Comparison of ENCODE assay signal across 8 cellular contexts in the genomic region with DNA sequence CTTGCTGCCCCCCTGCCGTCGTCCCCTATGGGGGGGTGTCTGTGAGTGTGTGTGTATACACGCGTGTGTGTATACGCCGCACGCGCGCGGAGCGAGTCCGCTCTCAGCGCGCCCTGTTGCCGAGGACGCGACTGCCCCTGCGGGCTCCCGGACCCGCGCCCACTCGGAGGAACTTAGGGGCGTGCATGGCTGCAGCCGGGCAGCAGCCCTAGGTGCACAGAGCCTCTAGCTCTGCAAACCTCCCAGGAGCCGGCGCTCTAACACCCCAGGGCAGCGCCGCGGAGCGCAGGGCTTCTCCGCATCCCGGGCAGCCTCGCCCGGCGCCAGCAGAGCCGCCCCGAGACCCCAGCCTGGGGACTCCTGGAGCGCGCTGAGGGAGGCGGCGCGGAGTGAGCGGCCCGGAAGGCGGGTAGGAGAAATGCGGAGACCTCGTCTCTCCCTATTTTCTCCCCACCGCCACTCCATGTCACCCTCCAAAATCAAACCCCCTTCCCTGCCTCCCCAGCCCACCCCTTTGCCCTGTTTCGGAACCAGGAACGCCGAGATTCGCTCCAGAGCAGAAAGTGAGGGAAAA. TPM values are rescaled to one million over a fixed set of nuclear protein-coding genes. Genes with fewer than 3 reads are reported as not detected.
DNase-seq lines count a peak whose midpoint lies in the region; ATAC-seq and TF ChIP-seq lines count a peak whose summit lies in the region.

No MANE protein-coding gene starts in this region.

- no peak for TF ChIP-seq EP300 in upper lobe of left lung (IDR thresholded peaks at IDR 0.05)

- H3K27ac ChIP-seq in C4-2B (peak overlapping the region; percentile 84), Karpas-422 (ENCODE audit: low read length) (peak overlapping the region; percentile 96), epithelial cell of prostate (peak overlapping the region; percentile 40), mucosa of rectum (ENCODE audit: low read depth in 2 of 2, low read length in 2 of 2) (peak overlapping the region; percentile 78 to 81), upper lobe of left lung (peak overlapping the region; percentile 84 to 98 (median 92))

- peak overlapping the region; percentile 96 for H3K9ac ChIP-seq in Karpas-422 (ENCODE audit: low read length)
- peak overlapping the region; percentile 77 to 86 for H3K9ac ChIP-seq in mucosa of rectum (ENCODE audit: low read depth in 1 of 2, low read length in 2 of 2)

- H3K27me3 ChIP-seq in Karpas-422 (ENCODE audit: low read length) (no peaks in the 10 kb centered on the region), mucosa of rectum (ENCODE audit: control insufficient read depth in 2 of 2, insufficient read depth in 2 of 2, low read length in 2 of 2) (no peaks in the 10 kb centered on the region), upper lobe of left lung (no peaks in the 10 kb centered on the region)

- no peak overlapping the region for H2AFZ ChIP-seq in Karpas-422 (ENCODE audit: low read length)

- no peaks in the 10 kb centered on the region for H3K9me3 ChIP-seq in Karpas-422 (ENCODE audit: low read length)
- no peaks in the 10 kb centered on the region for H3K9me3 ChIP-seq in mucosa of rectum (ENCODE audit: control insufficient read depth in 2 of 2, low read length in 2 of 2)
- no peaks in the 10 kb centered on the region for H3K9me3 ChIP-seq in upper lobe of left lung

- DNase-seq in Karpas-422 (peak; percentile 75), epithelial cell of prostate (ENCODE audit: low read depth, low spot score) (no peak), upper lobe of left lung (peak in 1 of 2 donors; percentile 90)
- DNase-seq in activated CD4-positive, alpha-beta T cell treated with anti-CD3 and anti-CD28 coated beads, Interleukin-2, amount 50 U/mL, for 4 hours = peak; percentile 24 to 30

- WGBS in upper lobe of left lung, 2 donors = 0 to 1% methylated on average over 14 to 27 of the region's 52 CpGs

- H3K9me2 ChIP-seq in Karpas-422 (replicated peaks; ENCODE audit: insufficient read depth, low read length) = no peaks in the 10 kb centered on the region

- peaks cover 11% of the 10 kb centered on the region; the same call in 1 of the 2 replicates for H4K20me1 ChIP-seq in Karpas-422 (ENCODE audit: insufficient read depth, low read depth, low read length)

- peak overlapping the region; percentile 79 for H3K4me2 ChIP-seq in Karpas-422 (ENCODE audit: low read depth, low read length, poor library complexity, severe bottlenecking)

- H3K4me3 ChIP-seq in Karpas-422 (ENCODE audit: low read length) (peak overlapping the region; percentile 82), mucosa of rectum (ENCODE audit: low read length in 2 of 2) (peak overlapping the region; percentile 72 to 92), upper lobe of left lung (peak overlapping the region; percentile 60 to 79 (median 78))

- TF ChIP-seq POLR2A in upper lobe of left lung (IDR thresholded peaks at IDR 0.05) = peak in 1 of 4 donors; percentile 20

- ATAC-seq in GM18907 (IDR thresholded peaks at IDR 0.05; ENCODE audit: unreplicated experiment) (peak; percentile 30), upper lobe of left lung (ENCODE audit: low FRiP score in 2 of 2) (peak; percentile 73 to 75), HG03521 (IDR thresholded peaks at IDR 0.05; ENCODE audit: unreplicated experiment) (no peak)

- H3K4me1 ChIP-seq in Karpas-422 (ENCODE audit: low read length) (peaks cover 40% of the 10 kb centered on the region), mucosa of rectum (ENCODE audit: control insufficient read depth in 2 of 2, insufficient read depth in 2 of 2, low read length in 2 of 2) (peaks cover 6 to 8% of the 10 kb centered on the region in 2 donors), upper lobe of left lung (peaks cover 34 to 46% (median 45%) of the 10 kb centered on the region in 4 donors)

- H3K79me2 ChIP-seq in Karpas-422 (ENCODE audit: low read length) = peaks cover 54% of the 10 kb centered on the region

- H3K36me3 ChIP-seq in Karpas-422 (ENCODE audit: insufficient read depth, low read length) (peaks cover 39% of the 10 kb centered on the region), mucosa of rectum (ENCODE audit: control insufficient read depth in 2 of 2, insufficient read depth in 2 of 2, low read length in 2 of 2) (peaks cover 2 to 3% of the 10 kb centered on the region in 2 donors), upper lobe of left lung (peaks cover 0 to 18% (median 4%) of the 10 kb centered on the region in 4 donors)

- TF ChIP-seq CTCF in C4-2B (conservative IDR thresholded peaks at IDR 0.05) (peak; percentile 19; the same call in 1 of the 2 replicates), upper lobe of left lung (IDR thresholded peaks at IDR 0.05) (no peak)

RNA-seq across cellular contexts. Expression of a gene that starts 0.6 kb away (rescaled TPM):
- total RNA-seq in Karpas-422 (2014; rRNA removed; shearing (Covaris generic); ENCODE audit: low replicate concordance) = 79.0 and 132 TPM in 2 replicates
- 10 to 100 TPM; 19.8 to 62.9 (median 45.8) TPM for total RNA-seq in upper lobe of left lung

Comparison
In these comparisons a context has a peak if more than half of its experiments do, and no peak if none do; other contexts are left out.
1. H3K27ac ChIP-seq: peak in every context shown above with its lines; median percentile 96 in Karpas-422; 92 in upper lobe of left lung; 84 in C4-2B; 80 in mucosa of rectum; 40 in epithelial cell of prostate.